Comparison of ENCODE assay signal across 8 cellular contexts in genomic region chr17:75785016-75785769, GRCh38. TPM values are rescaled to one million over a fixed set of nuclear protein-coding genes. Genes with fewer than 3 reads are reported as not detected.
A peak's percentile ranks its signal among the peaks of the same experiment; 100 is the strongest.
DNase-seq lines count a peak whose midpoint lies in the region; ATAC-seq, FAIRE-seq and TF ChIP-seq lines count a peak whose summit lies in the region.

No MANE protein-coding gene starts in this region.

- no peaks in the 10 kb centered on the region for H3K36me3 ChIP-seq in adipocyte (ENCODE audit: control insufficient read depth, insufficient read depth, low read length, severe bottlenecking)
- no peaks in the 10 kb centered on the region for H3K36me3 ChIP-seq in left ventricle myocardium inferior

- peak overlapping the region; percentile 100 for H3K27ac Mint-ChIP-seq in progenitor cell of endocrine pancreas

- H3K4me1 ChIP-seq in adipocyte (ENCODE audit: control insufficient read depth, insufficient read depth, low read length) (peaks cover 35% of the 10 kb centered on the region), left ventricle myocardium inferior (peaks cover 47% of the 10 kb centered on the region)

- TF ChIP-seq CTCF in left ventricle myocardium inferior (IDR thresholded peaks at IDR 0.05; ENCODE audit: borderline replicate concordance) (no peak), progenitor cell of endocrine pancreas (IDR thresholded peaks at IDR 0.05; ENCODE audit: unreplicated experiment) (no peak)

- peak overlapping the region; percentile 85 for H3K4me3 ChIP-seq in adipocyte (ENCODE audit: low read length)
- H3K4me3 ChIP-seq in left ventricle myocardium inferior, result peak overlapping the region; percentile 74

- H3K36me3 Mint-ChIP-seq in progenitor cell of endocrine pancreas (ENCODE audit: insufficient read depth), result peaks cover 4% of the 10 kb centered on the region

- H3K9ac ChIP-seq in adipocyte (ENCODE audit: low read length), result peak overlapping the region; percentile 94

- no peaks in the 10 kb centered on the region for H3K9me3 ChIP-seq in adipocyte (ENCODE audit: control insufficient read depth, low read length)
- H3K9me3 ChIP-seq in left ventricle myocardium inferior (replicated peaks), result no peaks in the 10 kb centered on the region

- H3K27me3 ChIP-seq in adipocyte (replicated peaks; ENCODE audit: control insufficient read depth, insufficient read depth, low read length) (no peaks in the 10 kb centered on the region), left ventricle myocardium inferior (ENCODE audit: low read depth) (no peaks in the 10 kb centered on the region)

- peak; percentile 44 for FAIRE-seq in urothelium cell line (lab: Jason Lieb, UNC)

- H3K4me1 Mint-ChIP-seq in progenitor cell of endocrine pancreas (ENCODE audit: low read depth), result peaks cover 35% of the 10 kb centered on the region

- H3K27ac ChIP-seq in left ventricle myocardium inferior (replicated peaks), result peak overlapping the region; percentile 100

- H3K9me3 Mint-ChIP-seq in progenitor cell of endocrine pancreas (ENCODE audit: low read depth), result no peaks in the 10 kb centered on the region

- DNase-seq in ELF-1 (ENCODE audit: low read depth, low spot score) (peak; percentile 98), LoVo (ENCODE audit: low spot score) (peak; percentile 84), SIG-M5 (lab: John Stamatoyannopoulos, UW) (peak; percentile 72), adipocyte (ENCODE audit: low read depth) (peak; percentile 93), left ventricle myocardium inferior (peak; percentile 90), progenitor cell of endocrine pancreas (ENCODE audit: low spot score, unreplicated experiment) (peak; percentile 84), urothelium cell line (ENCODE audit: low spot score) (peak; percentile 93)

- peak overlapping the region; percentile 91 for H3K4me3 Mint-ChIP-seq in progenitor cell of endocrine pancreas (ENCODE audit: low read depth)

- intact Hi-C loops in left ventricle myocardium inferior (cut with micrococcal nuclease), result no loop called here

- ATAC-seq in GM21825 (IDR thresholded peaks at IDR 0.05; ENCODE audit: unreplicated experiment), result peak; percentile 50

- H3K27me3 Mint-ChIP-seq in progenitor cell of endocrine pancreas, result no peaks in the 10 kb centered on the region

RNA-seq across cellular contexts. Expression of gene UNK, which starts 0.6 kb away (rescaled TPM):
- total RNA-seq in left ventricle myocardium inferior (14.7 TPM), progenitor cell of endocrine pancreas (70.0 and 72.8 TPM in 2 replicates)

RNA-seq across cellular contexts. Expression of gene GALK1, which starts 20.2 kb away (rescaled TPM):
- 19.1 TPM for total RNA-seq in left ventricle myocardium inferior
- total RNA-seq in progenitor cell of endocrine pancreas, result 11.2 and 12.7 TPM in 2 replicates

RNA-seq across cellular contexts. Expression of gene UNC13D, which starts 59.0 kb away (rescaled TPM):
- total RNA-seq in left ventricle myocardium inferior, result 13.3 TPM
- 2.7 and 3.1 TPM in 2 replicates for total RNA-seq in progenitor cell of endocrine pancreas

Comparison
In these comparisons a context has a peak if more than half of its experiments do, and no peak if none do; other contexts are left out.
1. Peak in every context shown above with its lines: DNase-seq, ATAC-seq, H3K4me3 ChIP-seq and H3K27ac ChIP-seq.